In genomic region chr19:48738557-48739399, GRCh38 we compare ENCODE assay signal across 8 cellular contexts. TPM values are rescaled to one million over a fixed set of nuclear protein-coding genes. Genes with fewer than 3 reads are reported as not detected.
DNase-seq lines count a peak whose midpoint lies in the region; ATAC-seq, FAIRE-seq and TF ChIP-seq lines count a peak whose summit lies in the region.

No MANE protein-coding gene starts in this region.

- ATAC-seq in GM19328 (IDR thresholded peaks at IDR 0.05; ENCODE audit: unreplicated experiment): peak; percentile 81

- H3K9ac ChIP-seq in endothelial cell of umbilical vein (replicated peaks; ENCODE audit: extremely low read depth, insufficient read depth, low read length): peak overlapping the region; percentile 61

- peak; percentile 92 for DNase-seq in AG20443 (ENCODE audit: low spot score)
- DNase-seq in HTR-8/SVneo (ENCODE audit: insufficient read length, low spot score): peak; percentile 92
- peak; percentile 85 for DNase-seq in NOMO-1 treated with dmso at 0.1 percent for 144 hours (lab: John Stamatoyannopoulos, UW; ENCODE audit: unreplicated experiment)
- peak; percentile 90 for DNase-seq in activated CD8-positive, alpha-beta memory T cell treated with anti-CD3 and anti-CD28 coated beads, Interleukin-2, amount 50 U/mL, for 4 hours
- DNase-seq in endothelial cell of umbilical vein (ENCODE audit: low read depth, low spot score): peak; percentile 94
- DNase-seq in midbrain (lab: John Stamatoyannopoulos, UW): peak; percentile 70
- DNase-seq in stimulated activated CD8-positive, alpha-beta memory T cell treated with anti-CD3 and anti-CD28 coated beads, Interleukin-15, amount 100 ng/mL, for 24 hours (ENCODE audit: low read depth): peak; percentile 85

- BruUV-seq in endothelial cell of umbilical vein (replicated peaks; lab: Mats Ljungman, UMichigan): no TSS peak

- POLR2A ChIA-PET in endothelial cell of umbilical vein (lab: Charles Lee): interaction anchor here (0.6 to 1.0 kb wide), 4 partner anchors 13 to 1656 kb away, joined by 3 to 5 read pairs (median 4); no protein-coding TSS in a partner anchor

- H3K4me1 ChIP-seq in endothelial cell of umbilical vein (ENCODE audit: control insufficient read depth, extremely low read depth, insufficient read depth, low read length): peaks cover 24% of the 10 kb centered on the region

- H3K36me3 ChIP-seq in endothelial cell of umbilical vein (ENCODE audit: control insufficient read depth in 2 of 2, extremely low read depth in 1 of 2, insufficient read depth in 2 of 2, low read length in 2 of 2): peaks cover 3 to 8% of the 10 kb centered on the region in 2 experiments

- H4K20me1 ChIP-seq in endothelial cell of umbilical vein (replicated peaks; ENCODE audit: control insufficient read depth, extremely low read depth, insufficient read depth, low read length): peaks cover 6% of the 10 kb centered on the region

- FAIRE-seq in HTR-8/SVneo (lab: Jason Lieb, UNC) (peak; percentile 73), endothelial cell of umbilical vein (lab: Jason Lieb, UNC) (peak; percentile 88)

- intact Hi-C loops in endothelial cell of umbilical vein (cut with micrococcal nuclease): loop anchor here (1.0 to 5.0 kb wide), 4 partner anchors 13 to 99 kb away; partner anchors contain the start of genes CA11 and HSD17B14

- no peaks in the 10 kb centered on the region for H3K27me3 ChIP-seq in endothelial cell of umbilical vein (ENCODE audit: control insufficient read depth in 2 of 2, insufficient read depth in 2 of 2, low read length in 2 of 2)

- peak overlapping the region; percentile 73 to 80 (median 77) for H3K4me3 ChIP-seq in endothelial cell of umbilical vein (replicated peaks in 1 of 3; ENCODE audit: insufficient read depth in 1 of 3, low read depth in 1 of 3, low read length in 3 of 3)

- H2AFZ ChIP-seq in endothelial cell of umbilical vein (ENCODE audit: low read depth, low read length): peak overlapping the region; percentile 22

- H3K9me3 ChIP-seq in endothelial cell of umbilical vein (replicated peaks; ENCODE audit: control insufficient read depth, insufficient read depth, low read length): no peaks in the 10 kb centered on the region

- no peaks in the 10 kb centered on the region for H3K9me1 ChIP-seq in endothelial cell of umbilical vein (replicated peaks; ENCODE audit: control insufficient read depth, extremely low read depth, insufficient read depth, low read length)

- CTCF ChIA-PET in endothelial cell of umbilical vein (lab: Charles Lee): interaction anchor here (0.6 to 3.5 kb wide), 28 partner anchors 9 to 232 kb away, joined by 3 to 54 read pairs (median 5); partner anchors contain the start of genes CA11, FUT1, HSD17B14 and IZUMO1

- dilution Hi-C loops in endothelial cell of umbilical vein (cut with MboI; ENCODE audit: extremely low pct_ligation_motif_present, low sequenced_read_pairs): no loop called here

- peak; percentile 29 to 30 for TF ChIP-seq CTCF in endothelial cell of umbilical vein (IDR thresholded peaks at IDR 0.05; ENCODE audit: extremely low read depth in 1 of 2, insufficient read depth in 1 of 2, low read depth in 1 of 2, low read length in 2 of 2)

- H3K4me2 ChIP-seq in endothelial cell of umbilical vein (ENCODE audit: insufficient read depth, low read length): peak overlapping the region; percentile 94

- H3K79me2 ChIP-seq in endothelial cell of umbilical vein (ENCODE audit: control insufficient read depth, insufficient read depth, low read length): peaks cover 43% of the 10 kb centered on the region

- TF ChIP-seq POLR2A in endothelial cell of umbilical vein (IDR thresholded peaks at IDR 0.05; ENCODE audit: low read depth, low read length): no peak

- H3K27ac ChIP-seq in endothelial cell of umbilical vein (ENCODE audit: insufficient read depth, low read depth, low read length): peak overlapping the region; percentile 8

TF ChIP-seq in endothelial cell of umbilical vein, 7 proteins besides CTCF, POLR2A, EP300 and RAD21:
- no peak for TF ChIP-seq MAX (IDR thresholded peaks at IDR 0.05; ENCODE audit: insufficient read depth, insufficient read length)
- TF ChIP-seq POLR2AphosphoS5 (IDR thresholded peaks at IDR 0.05; ENCODE audit: insufficient read depth, low read depth, low read length): peak; percentile 52

RNA-seq across cellular contexts. Expression of gene RASIP1, which starts 1.6 kb away (rescaled TPM):
- 82.1 and 83.1 TPM in 2 replicates for total RNA-seq in endothelial cell of umbilical vein
- 66.2 and 76.2 TPM in 2 replicates for polyA plus RNA-seq in endothelial cell of umbilical vein
- polyA plus RNA-seq in endothelial cell of umbilical vein (2011; cell fraction: cytosol; rRNA removed): 37.2 and 37.3 TPM in 2 replicates
- polyA plus RNA-seq in endothelial cell of umbilical vein (2011; cell fraction: nucleus; rRNA removed): 63.9 and 67.3 TPM in 2 replicates
- polyA plus RNA-seq in endothelial cell of umbilical vein (2012): 59.3 and 64.5 TPM in 2 replicates
- 41.5 and 50.4 TPM in 2 replicates for polyA minus RNA-seq in endothelial cell of umbilical vein
- 49.6 TPM for polyA minus RNA-seq in endothelial cell of umbilical vein (2011; cell fraction: cytosol; rRNA and poly(A)+ RNA removed)
- polyA minus RNA-seq in endothelial cell of umbilical vein (2011; cell fraction: nucleus; rRNA and poly(A)+ RNA removed): 19.5 and 30.3 TPM in 2 replicates

RNA-seq across cellular contexts. Expression of gene IZUMO1, which starts 7.9 kb away (rescaled TPM):
- total RNA-seq in endothelial cell of umbilical vein: 1.2 TPM in 2 replicates
- polyA plus RNA-seq in endothelial cell of umbilical vein: 0.18 and 0.35 TPM in 2 replicates
- polyA plus RNA-seq in endothelial cell of umbilical vein (2011; cell fraction: cytosol; rRNA removed): 0.13 TPM in 1 of 2 replicates, not detected in the other
- polyA plus RNA-seq in endothelial cell of umbilical vein (2011; cell fraction: nucleus; rRNA removed): 1.8 and 2.2 TPM in 2 replicates
- polyA plus RNA-seq in endothelial cell of umbilical vein (2012): 0.18 and 0.20 TPM in 2 replicates
- polyA minus RNA-seq in endothelial cell of umbilical vein: not detected in 2 replicates
- polyA minus RNA-seq in endothelial cell of umbilical vein (2011; cell fraction: cytosol; rRNA and poly(A)+ RNA removed): not detected
- 0.96 TPM in 1 of 2 replicates, not detected in the other for polyA minus RNA-seq in endothelial cell of umbilical vein (2011; cell fraction: nucleus; rRNA and poly(A)+ RNA removed)

RNA-seq across cellular contexts. Expression of gene FUT1, which starts 13.7 kb away (rescaled TPM):
- 4.8 and 5.2 TPM in 2 replicates for total RNA-seq in endothelial cell of umbilical vein
- 1.9 and 2.6 TPM in 2 replicates for polyA plus RNA-seq in endothelial cell of umbilical vein
- 1.3 and 1.7 TPM in 2 replicates for polyA plus RNA-seq in endothelial cell of umbilical vein (2011; cell fraction: cytosol; rRNA removed)
- polyA plus RNA-seq in endothelial cell of umbilical vein (2011; cell fraction: nucleus; rRNA removed): 1.5 and 1.8 TPM in 2 replicates
- 1.3 and 1.5 TPM in 2 replicates for polyA plus RNA-seq in endothelial cell of umbilical vein (2012)
- 2.8 and 3.4 TPM in 2 replicates for polyA minus RNA-seq in endothelial cell of umbilical vein
- polyA minus RNA-seq in endothelial cell of umbilical vein (2011; cell fraction: cytosol; rRNA and poly(A)+ RNA removed): 2.6 TPM
- 1.0 and 1.3 TPM in 2 replicates for polyA minus RNA-seq in endothelial cell of umbilical vein (2011; cell fraction: nucleus; rRNA and poly(A)+ RNA removed)

RNA-seq across cellular contexts. Expression of gene FGF21, which starts 16.5 kb away (rescaled TPM):
- not detected in 2 replicates for total RNA-seq in endothelial cell of umbilical vein
- not detected in 2 replicates for polyA plus RNA-seq in endothelial cell of umbilical vein
- polyA plus RNA-seq in endothelial cell of umbilical vein (2011; cell fraction: cytosol; rRNA removed): not detected in 2 replicates
- not detected in 2 replicates for polyA plus RNA-seq in endothelial cell of umbilical vein (2011; cell fraction: nucleus; rRNA removed)
- not detected in 2 replicates for polyA plus RNA-seq in endothelial cell of umbilical vein (2012)
- polyA minus RNA-seq in endothelial cell of umbilical vein: not detected in 2 replicates
- 1.1 TPM for polyA minus RNA-seq in endothelial cell of umbilical vein (2011; cell fraction: cytosol; rRNA and poly(A)+ RNA removed)
- not detected in 2 replicates for polyA minus RNA-seq in endothelial cell of umbilical vein (2011; cell fraction: nucleus; rRNA and poly(A)+ RNA removed)

RNA-seq across cellular contexts. Expression of gene MAMSTR, which starts 19.3 kb away (rescaled TPM):
- 0.76 and 0.84 TPM in 2 replicates for total RNA-seq in endothelial cell of umbilical vein
- 0.57 and 0.94 TPM in 2 replicates for polyA plus RNA-seq in endothelial cell of umbilical vein
- polyA plus RNA-seq in endothelial cell of umbilical vein (2011; cell fraction: cytosol; rRNA removed): 0.52 and 0.69 TPM in 2 replicates
- polyA plus RNA-seq in endothelial cell of umbilical vein (2011; cell fraction: nucleus; rRNA removed): 1.0 and 1.1 TPM in 2 replicates
- polyA plus RNA-seq in endothelial cell of umbilical vein (2012): 0.68 and 0.76 TPM in 2 replicates
- polyA minus RNA-seq in endothelial cell of umbilical vein: 0.51 and 0.78 TPM in 2 replicates
- polyA minus RNA-seq in endothelial cell of umbilical vein (2011; cell fraction: cytosol; rRNA and poly(A)+ RNA removed): 0.61 TPM
- 0.82 and 0.96 TPM in 2 replicates for polyA minus RNA-seq in endothelial cell of umbilical vein (2011; cell fraction: nucleus; rRNA and poly(A)+ RNA removed)

Comparison
In these comparisons a context has a peak if more than half of its experiments do, and no peak if none do; other contexts are left out.
1. Peak in every context shown above with its lines: DNase-seq, ATAC-seq, H3K4me3 ChIP-seq and H3K27ac ChIP-seq.